1 cellular context compared by ENCODE assay signal in the genomic region with DNA sequence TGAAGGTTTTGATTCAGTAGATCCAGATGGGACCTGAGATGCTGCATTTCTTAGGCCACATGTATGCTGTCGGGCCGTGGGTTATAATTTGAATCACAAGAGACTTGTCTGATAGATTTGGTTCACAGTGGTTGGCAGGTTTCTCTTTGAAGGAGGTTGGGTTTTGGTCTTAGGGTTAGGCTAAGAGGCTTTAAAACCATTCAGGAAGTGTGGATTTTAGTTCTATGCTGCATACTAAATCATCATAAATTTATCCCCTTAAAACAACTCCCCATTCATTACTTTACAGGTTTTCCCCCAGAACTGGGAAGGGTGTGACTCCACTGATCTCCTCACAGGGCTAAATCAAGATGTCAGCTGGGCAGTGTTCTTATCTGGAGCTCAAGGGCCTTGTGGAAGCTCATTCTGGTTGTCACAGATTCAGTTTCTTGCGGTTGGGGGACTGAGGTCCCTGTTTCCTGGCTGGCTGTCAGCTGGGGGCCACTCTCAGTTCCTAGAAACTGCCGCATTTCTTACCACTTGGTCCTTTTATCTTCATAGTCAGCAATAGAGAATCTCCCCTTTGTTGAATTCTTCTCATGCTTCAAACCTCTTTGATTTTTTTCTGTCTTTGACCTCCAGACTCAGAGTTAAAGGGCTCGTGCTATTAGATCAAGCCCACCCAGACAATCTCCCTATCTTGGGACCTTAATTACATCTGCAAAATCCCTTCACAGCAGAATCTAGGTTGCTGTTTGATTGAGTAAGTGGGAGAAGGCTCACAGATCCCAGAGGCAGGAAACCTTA.
TF ChIP-seq lines count a peak whose summit lies in the region.

No MANE protein-coding gene starts in this region.

TF ChIP-seq in GM23338, 12 proteins besides CTCF, POLR2A, EP300 and RAD21 (continued from another document):
- TF ChIP-seq, protein P1, sequence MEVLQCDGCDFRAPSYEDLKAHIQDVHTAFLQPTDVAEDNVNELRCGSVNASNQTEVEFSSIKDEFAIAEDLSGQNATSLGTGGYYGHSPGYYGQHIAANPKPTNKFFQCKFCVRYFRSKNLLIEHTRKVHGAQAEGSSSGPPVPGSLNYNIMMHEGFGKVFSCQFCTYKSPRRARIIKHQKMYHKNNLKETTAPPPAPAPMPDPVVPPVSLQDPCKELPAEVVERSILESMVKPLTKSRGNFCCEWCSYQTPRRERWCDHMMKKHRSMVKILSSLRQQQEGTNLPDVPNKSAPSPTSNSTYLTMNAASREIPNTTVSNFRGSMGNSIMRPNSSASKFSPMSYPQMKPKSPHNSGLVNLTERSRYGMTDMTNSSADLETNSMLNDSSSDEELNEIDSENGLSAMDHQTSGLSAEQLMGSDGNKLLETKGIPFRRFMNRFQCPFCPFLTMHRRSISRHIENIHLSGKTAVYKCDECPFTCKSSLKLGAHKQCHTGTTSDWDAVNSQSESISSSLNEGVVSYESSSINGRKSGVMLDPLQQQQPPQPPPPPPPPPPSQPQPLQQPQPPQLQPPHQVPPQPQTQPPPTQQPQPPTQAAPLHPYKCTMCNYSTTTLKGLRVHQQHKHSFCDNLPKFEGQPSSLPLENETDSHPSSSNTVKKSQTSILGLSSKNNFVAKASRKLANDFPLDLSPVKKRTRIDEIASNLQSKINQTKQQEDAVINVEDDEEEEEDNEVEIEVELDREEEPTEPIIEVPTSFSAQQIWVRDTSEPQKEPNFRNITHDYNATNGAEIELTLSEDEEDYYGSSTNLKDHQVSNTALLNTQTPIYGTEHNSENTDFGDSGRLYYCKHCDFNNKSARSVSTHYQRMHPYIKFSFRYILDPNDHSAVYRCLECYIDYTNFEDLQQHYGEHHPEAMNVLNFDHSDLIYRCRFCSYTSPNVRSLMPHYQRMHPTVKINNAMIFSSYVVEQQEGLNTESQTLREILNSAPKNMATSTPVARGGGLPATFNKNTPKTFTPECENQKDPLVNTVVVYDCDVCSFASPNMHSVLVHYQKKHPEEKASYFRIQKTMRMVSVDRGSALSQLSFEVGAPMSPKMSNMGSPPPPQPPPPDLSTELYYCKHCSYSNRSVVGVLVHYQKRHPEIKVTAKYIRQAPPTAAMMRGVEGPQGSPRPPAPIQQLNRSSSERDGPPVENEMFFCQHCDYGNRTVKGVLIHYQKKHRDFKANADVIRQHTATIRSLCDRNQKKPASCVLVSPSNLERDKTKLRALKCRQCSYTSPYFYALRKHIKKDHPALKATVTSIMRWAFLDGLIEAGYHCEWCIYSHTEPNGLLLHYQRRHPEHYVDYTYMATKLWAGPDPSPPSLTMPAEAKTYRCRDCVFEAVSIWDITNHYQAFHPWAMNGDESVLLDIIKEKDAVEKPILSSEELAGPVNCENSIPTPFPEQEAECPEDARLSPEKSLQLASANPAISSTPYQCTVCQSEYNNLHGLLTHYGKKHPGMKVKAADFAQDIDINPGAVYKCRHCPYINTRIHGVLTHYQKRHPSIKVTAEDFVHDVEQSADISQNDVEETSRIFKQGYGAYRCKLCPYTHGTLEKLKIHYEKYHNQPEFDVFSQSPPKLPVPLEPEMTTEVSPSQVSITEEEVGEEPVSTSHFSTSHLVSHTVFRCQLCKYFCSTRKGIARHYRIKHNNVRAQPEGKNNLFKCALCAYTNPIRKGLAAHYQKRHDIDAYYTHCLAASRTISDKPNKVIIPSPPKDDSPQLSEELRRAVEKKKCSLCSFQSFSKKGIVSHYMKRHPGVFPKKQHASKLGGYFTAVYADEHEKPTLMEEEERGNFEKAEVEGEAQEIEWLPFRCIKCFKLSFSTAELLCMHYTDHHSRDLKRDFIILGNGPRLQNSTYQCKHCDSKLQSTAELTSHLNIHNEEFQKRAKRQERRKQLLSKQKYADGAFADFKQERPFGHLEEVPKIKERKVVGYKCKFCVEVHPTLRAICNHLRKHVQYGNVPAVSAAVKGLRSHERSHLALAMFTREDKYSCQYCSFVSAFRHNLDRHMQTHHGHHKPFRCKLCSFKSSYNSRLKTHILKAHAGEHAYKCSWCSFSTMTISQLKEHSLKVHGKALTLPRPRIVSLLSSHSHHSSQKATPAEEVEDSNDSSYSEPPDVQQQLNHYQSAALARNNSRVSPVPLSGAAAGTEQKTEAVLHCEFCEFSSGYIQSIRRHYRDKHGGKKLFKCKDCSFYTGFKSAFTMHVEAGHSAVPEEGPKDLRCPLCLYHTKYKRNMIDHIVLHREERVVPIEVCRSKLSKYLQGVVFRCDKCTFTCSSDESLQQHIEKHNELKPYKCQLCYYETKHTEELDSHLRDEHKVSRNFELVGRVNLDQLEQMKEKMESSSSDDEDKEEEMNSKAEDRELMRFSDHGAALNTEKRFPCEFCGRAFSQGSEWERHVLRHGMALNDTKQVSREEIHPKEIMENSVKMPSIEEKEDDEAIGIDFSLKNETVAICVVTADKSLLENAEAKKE (CRISPR knock-in tag; IDR thresholded peaks at IDR 0.05): no peak
- TF ChIP-seq POLR2AphosphoS5 (IDR thresholded peaks at IDR 0.05; ENCODE audit: low read depth) (no peak), ZNF331 (CRISPR knock-in tag; IDR thresholded peaks at IDR 0.05; ENCODE audit: low read depth) (no peak), EZH2phosphoT487 (IDR thresholded peaks at IDR 0.05; ENCODE audit: unreplicated experiment) (no peak)
